ENCODE assay signal across 8 cellular contexts in the genomic region with DNA sequence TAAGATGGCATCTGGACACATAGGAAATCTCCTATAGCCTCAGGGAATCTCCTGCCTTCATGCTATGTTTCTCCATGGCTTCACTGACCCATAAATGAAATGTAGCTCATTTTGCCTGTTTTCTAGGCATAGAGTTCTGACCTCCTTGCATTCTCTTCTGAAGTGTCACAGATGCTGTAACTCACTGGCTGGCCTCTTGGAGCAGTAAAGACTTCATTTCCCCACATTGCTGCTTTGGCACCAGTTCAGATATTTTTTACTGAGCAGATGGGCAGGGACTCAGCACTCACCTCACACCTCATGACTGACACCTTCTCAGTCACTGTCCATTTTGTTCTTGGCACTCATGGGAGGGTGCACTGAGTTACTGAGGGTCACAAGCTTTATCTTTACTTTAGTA.
DNase-seq lines count a peak whose midpoint lies in the region; ATAC-seq and TF ChIP-seq lines count a peak whose summit lies in the region.

No MANE protein-coding gene starts in this region.

- no peak for TF ChIP-seq POLR2A in gastroesophageal sphincter (IDR thresholded peaks at IDR 0.05)

- peak; percentile 36 for ATAC-seq in gastroesophageal sphincter
- ATAC-seq in GM21528 (IDR thresholded peaks at IDR 0.05; ENCODE audit: low FRiP score, unreplicated experiment) = no peak

- peaks cover 20% of the 10 kb centered on the region for H3K9me3 Mint-ChIP-seq in activated T-cell treated with anti-CD3 and anti-CD28 coated beads, Interleukin-2, amount 50 U/mL, for 24 hours

- H3K4me2 ChIP-seq in smooth muscle cell (no peak overlapping the region), Karpas-422 (ENCODE audit: low read depth, low read length, poor library complexity, severe bottlenecking) (no peak overlapping the region)

- no peaks in the 10 kb centered on the region for H3K36me3 Mint-ChIP-seq in activated T-cell treated with anti-CD3 and anti-CD28 coated beads, Interleukin-2, amount 50 U/mL, for 24 hours (ENCODE audit: low read depth)

- peaks cover 21% of the 10 kb centered on the region for H3K4me1 Mint-ChIP-seq in activated T-cell treated with anti-CD3 and anti-CD28 coated beads, Interleukin-2, amount 50 U/mL, for 24 hours (ENCODE audit: low read depth)

- no peaks in the 10 kb centered on the region for H3K27me3 Mint-ChIP-seq in activated T-cell treated with anti-CD3 and anti-CD28 coated beads, Interleukin-2, amount 50 U/mL, for 24 hours

- H3F3A ChIP-seq in smooth muscle cell (ENCODE audit: low read depth) = no peaks in the 10 kb centered on the region

- no peak overlapping the region for H3K27ac ChIP-seq in gastroesophageal sphincter
- H3K27ac ChIP-seq in smooth muscle cell (ENCODE audit: low read depth) = no peak overlapping the region
- H3K27ac ChIP-seq in Karpas-422 (ENCODE audit: low read length) = no peak overlapping the region

- H3K4me1 ChIP-seq in gastroesophageal sphincter (peaks cover 0 to 23% (median 0%) of the 10 kb centered on the region in 3 donors), smooth muscle cell (ENCODE audit: low read depth) (no peaks in the 10 kb centered on the region), Karpas-422 (ENCODE audit: low read length) (no peaks in the 10 kb centered on the region)

- no peak for TF ChIP-seq EP300 in gastroesophageal sphincter (IDR thresholded peaks at IDR 0.05)

- DNase-seq in GM04504 (ENCODE audit: low read depth) (peak; percentile 31), HCEC 1CT (peak; percentile 77), NCI-H226 (peak; percentile 22), smooth muscle cell (lab: John Stamatoyannopoulos, UW; ENCODE audit: unreplicated experiment) (no peak), Karpas-422 (no peak)
- peak; percentile 37 for DNase-seq in activated T-cell treated with anti-CD3 and anti-CD28 coated beads, Interleukin-2, amount 50 U/mL, for 24 hours

- H3K27me3 ChIP-seq in gastroesophageal sphincter (no peaks in the 10 kb centered on the region), smooth muscle cell (ENCODE audit: low read depth) (no peaks in the 10 kb centered on the region), Karpas-422 (ENCODE audit: low read length) (no peaks in the 10 kb centered on the region)

- H3K9me3 ChIP-seq in gastroesophageal sphincter = peaks cover 0 to 10% (median 0%) of the 10 kb centered on the region in 3 donors
- H3K9me3 ChIP-seq in smooth muscle cell (replicated peaks; ENCODE audit: low read depth) = no peaks in the 10 kb centered on the region
- peaks cover 40% of the 10 kb centered on the region for H3K9me3 ChIP-seq in Karpas-422 (ENCODE audit: low read length)

- peak in 3 of 4 experiments; percentile 21 to 42 (median 40) for TF ChIP-seq CTCF in gastroesophageal sphincter (IDR thresholded peaks at IDR 0.05)
- TF ChIP-seq CTCF in smooth muscle cell (IDR thresholded peaks at IDR 0.05; ENCODE audit: borderline replicate concordance, insufficient read depth, poor library complexity, severe bottlenecking) = peak; percentile 17

- H3K27ac Mint-ChIP-seq in activated T-cell treated with anti-CD3 and anti-CD28 coated beads, Interleukin-2, amount 50 U/mL, for 24 hours = no peak overlapping the region

- H4K20me1 ChIP-seq in smooth muscle cell (ENCODE audit: low read depth) (no peaks in the 10 kb centered on the region), Karpas-422 (ENCODE audit: insufficient read depth, low read depth, low read length) (no peaks in the 10 kb centered on the region)

- H3K9ac ChIP-seq in smooth muscle cell (ENCODE audit: low read depth) (no peak overlapping the region), Karpas-422 (ENCODE audit: low read length) (no peak overlapping the region)

- no peaks in the 10 kb centered on the region for H3K36me3 ChIP-seq in gastroesophageal sphincter
- no peaks in the 10 kb centered on the region for H3K36me3 ChIP-seq in smooth muscle cell (ENCODE audit: low read depth)
- no peaks in the 10 kb centered on the region for H3K36me3 ChIP-seq in Karpas-422 (ENCODE audit: insufficient read depth, low read length)

- H3K4me3 ChIP-seq in gastroesophageal sphincter (no peak overlapping the region), smooth muscle cell (no peak overlapping the region), Karpas-422 (ENCODE audit: low read length) (no peak overlapping the region)

- H2AFZ ChIP-seq in smooth muscle cell (ENCODE audit: low read depth) = peak overlapping the region; percentile 52
- H2AFZ ChIP-seq in Karpas-422 (ENCODE audit: low read length) = no peak overlapping the region

- H3K4me3 Mint-ChIP-seq in activated T-cell treated with anti-CD3 and anti-CD28 coated beads, Interleukin-2, amount 50 U/mL, for 24 hours = no peak overlapping the region

- no peaks in the 10 kb centered on the region for H3K9me2 ChIP-seq in Karpas-422 (replicated peaks; ENCODE audit: insufficient read depth, low read length)

- H3K79me2 ChIP-seq in smooth muscle cell (ENCODE audit: low read depth) (no peaks in the 10 kb centered on the region), Karpas-422 (ENCODE audit: low read length) (no peaks in the 10 kb centered on the region)

Comparison
In these comparisons a context has a peak if more than half of its experiments do, and no peak if none do; other contexts are left out.
1. DNase-seq: peak in GM04504 (single experiment), HCEC 1CT (single experiment), NCI-H226 (single experiment) and activated T-cell treated with anti-CD3 and anti-CD28 coated beads, Interleukin-2, amount 50 U/mL, for 24 hours (single experiment); none in smooth muscle cell (single experiment) and Karpas-422 (single experiment).